In the genomic region with DNA sequence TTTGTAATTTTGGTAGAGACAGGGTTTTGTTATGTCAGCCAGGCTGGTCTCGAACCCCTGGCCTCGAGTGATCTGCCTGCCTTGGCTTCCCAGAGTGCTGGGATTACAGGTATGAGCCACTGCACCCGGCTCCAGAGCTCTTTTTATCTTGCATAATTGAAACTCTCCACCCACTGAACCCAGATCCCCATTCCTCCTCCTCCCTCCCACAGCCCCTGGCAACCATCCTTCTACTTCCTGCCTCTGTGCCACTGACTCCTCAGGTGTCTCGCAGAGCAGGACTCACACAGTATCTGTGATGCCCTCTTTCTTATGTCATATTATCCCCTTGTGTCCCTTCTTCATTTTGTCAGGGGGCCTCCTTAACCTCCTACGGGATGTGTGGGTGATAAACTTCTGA, we compare ENCODE assay signal across 20 cellular contexts.
"Had no signal": no experiment of that assay in that cellular context is flagged by ENCODE, and none has a peak within 500 bp of the region (broad histone marks: within the 10 kb centered on the region; RNA-seq: fewer than 3 reads in every experiment).

No MANE protein-coding gene starts in this region.

- DNase-seq: IMR-90, Karpas-422, KG1, MM.1S, NCI-H1092 treated with DMSO at 0.1 percent for 48 hours, NCI-H1436, NCI-H187 treated with DMSO at 0.1 percent for 48 hours, NCI-H2029 treated with DMSO at 0.1 percent for 48 hours, NCI-H2171 treated with DMSO at 0.1 percent for 48 hours, NCI-H345, NCI-H446 treated with DMSO at 0.1 percent for 48 hours, NCI-H510A treated with DMSO at 0.1 percent for 48 hours, NCI-H526, NCI-H774, Right ventricle myocardium superior, RPMI8226, SIG-M5 had no signal

- H3K9me3 ChIP-seq: SJSA1 had no signal

- ATAC-seq: HepG2 had no signal

- H3K36me3 ChIP-seq: SJSA1 had no signal

- H3K27ac ChIP-seq: SJSA1, SK-N-MC had no signal

- H3K27me3 ChIP-seq: SJSA1 had no signal

- H3K4me1 ChIP-seq: SJSA1 had no signal

- H3K4me3 ChIP-seq: SJSA1, SK-N-MC had no signal
